8 cellular contexts compared by ENCODE assay signal in genomic region chr17:82520041-82520910, GRCh38. TPM values are rescaled to one million over a fixed set of nuclear protein-coding genes. Genes with fewer than 3 reads are reported as not detected.
DNase-seq lines count a peak whose midpoint lies in the region; ATAC-seq, FAIRE-seq and TF ChIP-seq lines count a peak whose summit lies in the region.

No MANE protein-coding gene starts in this region.

- no peak for FAIRE-seq in HepG2 (lab: Jason Lieb, UNC)

- POLR2A ChIA-PET in HepG2 (lab: Yijun Ruan, JAX): interaction anchor here (0.8 to 2.5 kb wide), 14 partner anchors 11 to 247 kb away, joined by 3 to 30 read pairs (median 6); partner anchors contain the start of genes CSNK1D and NARF

- peak overlapping the region; percentile 87 for H3K4me2 ChIP-seq in HepG2 (ENCODE audit: low read depth, low read length)

- H3K4me1 ChIP-seq in HepG2 (ENCODE audit: insufficient read depth, low read length): peaks cover 61% of the 10 kb centered on the region

- TF ChIP-seq EP300 in HepG2 (IDR thresholded peaks at IDR 0.05; ENCODE audit: low read depth in 2 of 2, low read length in 2 of 2): no peak
- no peak for TF ChIP-seq EP300 in HepG2 (CRISPR knock-in tag; IDR thresholded peaks at IDR 0.05; ENCODE audit: borderline replicate concordance)

- H3K9me3 Mint-ChIP-seq in central memory CD8-positive, alpha-beta T cell: no peaks in the 10 kb centered on the region

- H3K27ac Mint-ChIP-seq in central memory CD8-positive, alpha-beta T cell (ENCODE audit: low read depth): peak overlapping the region; percentile 86

- no peak for TF ChIP-seq RAD21 in HepG2 (CRISPR knock-in tag; IDR thresholded peaks at IDR 0.05)

- H3K9me3 ChIP-seq in HepG2 (ENCODE audit: low read length): no peaks in the 10 kb centered on the region

- CTCF ChIA-PET in HepG2 (lab: Yijun Ruan, JAX; ENCODE audit: low intra/inter-chr PET ratio, low total read pairs): no interaction called here

- peaks cover 28% of the 10 kb centered on the region for H3K4me1 Mint-ChIP-seq in central memory CD8-positive, alpha-beta T cell

- peaks cover 49% of the 10 kb centered on the region for H4K20me1 ChIP-seq in HepG2 (ENCODE audit: insufficient read depth, low read length)

- in situ Hi-C loops in HepG2 (cut with HindIII; ENCODE audit: extremely low pct_ligation_motif_present, low pct_unique_long_range_greater_than_20kb): no loop called here

- no TSS peak for BruUV-seq in HepG2 (replicated peaks; lab: Mats Ljungman, UMichigan)

- peak overlapping the region; percentile 86 for H3K4me3 Mint-ChIP-seq in central memory CD8-positive, alpha-beta T cell

- TF ChIP-seq CTCF in HepG2 (CRISPR knock-in tag; IDR thresholded peaks at IDR 0.05): no peak

- intact Hi-C loops in HepG2 (cut with micrococcal nuclease; ENCODE audit: unreplicated experiment): no loop called here

- DNase-seq in GF-D8 (lab: John Stamatoyannopoulos, UW) (peak; percentile 14), T1000 (lab: John Stamatoyannopoulos, UW) (peak; percentile 22), HepG2 (ENCODE audit: low spot score) (no peak), NCI-H1694 (lab: John Stamatoyannopoulos, UW) (no peak)
- DNase-seq in central memory CD8-positive, alpha-beta T cell (ENCODE audit: low spot score in 2 of 2): peak in 1 of 2 donors; percentile 23
- peak; percentile 24 for DNase-seq in stimulated activated CD8-positive, alpha-beta memory T cell treated with anti-CD3 and anti-CD28 coated beads, Interleukin-12 subunit alpha, Interleukin-12 subunit beta, amount 100 ng/mL, for 4 hours (ENCODE audit: low read depth)

- peaks cover 11% of the 10 kb centered on the region for H3K36me3 Mint-ChIP-seq in central memory CD8-positive, alpha-beta T cell (ENCODE audit: insufficient read depth)

- H3K36me3 ChIP-seq in HepG2 (replicated peaks in 1 of 2; ENCODE audit: control insufficient read depth in 1 of 2, insufficient read depth in 2 of 2, low read length in 2 of 2): peaks cover 0 to 2% of the 10 kb centered on the region in 2 experiments; a peak in 1 of 5 replicates

- H3K9ac ChIP-seq in HepG2 (ENCODE audit: insufficient read depth, low read depth, low read length): peak overlapping the region; percentile 97

- H3K27me3 ChIP-seq in HepG2 (ENCODE audit: control insufficient read depth in 1 of 2, insufficient read depth in 2 of 2, low read length in 2 of 2): no peaks in the 10 kb centered on the region; a peak in 1 of 5 replicates

- H3K27me3 Mint-ChIP-seq in central memory CD8-positive, alpha-beta T cell: no peaks in the 10 kb centered on the region

- peak overlapping the region; percentile 75 to 98 (median 87) for H3K4me3 ChIP-seq in HepG2 (replicated peaks in 1 of 3; ENCODE audit: insufficient read depth in 1 of 3, low read depth in 2 of 3, low read length in 3 of 3)

- no peak for TF ChIP-seq POLR2A in HepG2 (IDR thresholded peaks at IDR 0.05; ENCODE audit: insufficient read depth in 1 of 2, low read depth in 2 of 2, low read length in 2 of 2)

- H3K27ac ChIP-seq in HepG2 (ENCODE audit: extremely low read length, insufficient read depth, low read length): peak overlapping the region; percentile 72

- H3K79me2 ChIP-seq in HepG2 (ENCODE audit: insufficient read depth, low read length): peaks cover 52% of the 10 kb centered on the region

- WGBS in HepG2 (ENCODE audit: low lambda C conversion rate): 1% methylated on average over 25 of the region's 84 CpGs

- H2AFZ ChIP-seq in HepG2 (ENCODE audit: low read length): no peak overlapping the region

- peak; percentile 6 for ATAC-seq in HG02981 (IDR thresholded peaks at IDR 0.05; ENCODE audit: unreplicated experiment)
- no peak for ATAC-seq in central memory CD8-positive, alpha-beta T cell (replicated peaks; ENCODE audit: extremely low read depth, poor library complexity, severe bottlenecking)
- ATAC-seq in HepG2: peak; percentile 12
- no peak for ATAC-seq in HG02970 (IDR thresholded peaks at IDR 0.05; ENCODE audit: low FRiP score, unreplicated experiment)

TF ChIP-seq in HepG2, 621 proteins besides CTCF, POLR2A, EP300 and RAD21 (continues in another document):
- TF ChIP-seq CEBPB (IDR thresholded peaks at IDR 0.05; ENCODE audit: borderline replicate concordance, low read depth, low read length): no peak
- no peak for TF ChIP-seq BRD4 (CRISPR knock-in tag; IDR thresholded peaks at IDR 0.05)
- no peak for TF ChIP-seq ISX (CRISPR knock-in tag; conservative IDR thresholded peaks at IDR 0.05)
- no peak for TF ChIP-seq ZNF234 (CRISPR knock-in tag; conservative IDR thresholded peaks at IDR 0.05)
- no peak for TF ChIP-seq KLF6 (CRISPR knock-in tag; IDR thresholded peaks at IDR 0.05)
- no peak; the same call in 1 of the 2 replicates for TF ChIP-seq MXD1 (CRISPR knock-in tag; IDR thresholded peaks at IDR 0.05)
- TF ChIP-seq ELK4 (CRISPR knock-in tag; IDR thresholded peaks at IDR 0.05; ENCODE audit: borderline replicate concordance): no peak
- no peak for TF ChIP-seq ZNF724P (CRISPR knock-in tag; IDR thresholded peaks at IDR 0.05; ENCODE audit: borderline replicate concordance)
- TF ChIP-seq MIXL1 (CRISPR knock-in tag; IDR thresholded peaks at IDR 0.05): no peak
- no peak; the same call in 1 of the 2 replicates for TF ChIP-seq ESRRA (CRISPR knock-in tag; IDR thresholded peaks at IDR 0.05; ENCODE audit: low read depth)
- TF ChIP-seq ZNF576 (CRISPR knock-in tag; IDR thresholded peaks at IDR 0.05): no peak
- no peak for TF ChIP-seq XBP1 (CRISPR knock-in tag; IDR thresholded peaks at IDR 0.05)
- TF ChIP-seq ZFP82 (CRISPR knock-in tag; IDR thresholded peaks at IDR 0.05; ENCODE audit: borderline replicate concordance): 0 out of 2 replicates have a peak, but pooled peaks have one; percentile 23
- TF ChIP-seq ZNF34 (CRISPR knock-in tag; IDR thresholded peaks at IDR 0.05; ENCODE audit: borderline replicate concordance): no peak; the same call in 1 of the 2 replicates
- no peak for TF ChIP-seq NBN (conservative IDR thresholded peaks at IDR 0.05)
- TF ChIP-seq STAG1 (CRISPR knock-in tag; IDR thresholded peaks at IDR 0.05): no peak
- TF ChIP-seq NFYC (CRISPR knock-in tag; IDR thresholded peaks at IDR 0.05): no peak
- TF ChIP-seq ZNF232 (CRISPR knock-in tag; IDR thresholded peaks at IDR 0.05; ENCODE audit: borderline replicate concordance): no peak

RNA-seq across cellular contexts. Expression of gene FOXK2, which starts 0.7 kb away (rescaled TPM):
- total RNA-seq in HepG2 (2016; rRNA removed; fragmentation: Illumina TruSeq; extraction: Trizol): 47.7 and 67.2 TPM in 2 replicates
- total RNA-seq in HepG2 (2016; cell fraction: cytosol; rRNA removed; fragmentation: Illumina TruSeq; extraction: Trizol; ENCODE audit: low read depth): 118 and 125 TPM in 2 replicates
- total RNA-seq in HepG2 (2016; cell fraction: insoluble cytoplasmic fraction; rRNA removed; fragmentation: Illumina TruSeq; extraction: Trizol): 39.3 and 64.3 TPM in 2 replicates
- total RNA-seq in HepG2 (2016; cell fraction: membrane; rRNA removed; fragmentation: Illumina TruSeq; extraction: Trizol): 103 and 104 TPM in 2 replicates
- total RNA-seq in HepG2 (2016; cell fraction: nucleus; rRNA removed; fragmentation: Illumina TruSeq; extraction: Trizol): 38.8 and 51.8 TPM in 2 replicates
- polyA plus RNA-seq in HepG2 (2011; rRNA removed): 67.1 and 73.1 TPM in 2 replicates
- polyA plus RNA-seq in HepG2 (2011; cell fraction: cytosol; rRNA removed): 53.2 and 56.1 TPM in 2 replicates
- polyA plus RNA-seq in HepG2 (2011; cell fraction: nucleus; rRNA removed): 50.7 and 52.2 TPM in 2 replicates
- 78.2 and 88.0 TPM in 2 replicates for polyA plus RNA-seq in HepG2 (2012)
- 38.6 and 41.3 TPM in 2 replicates for polyA plus RNA-seq in HepG2 (2016; cell fraction: cytosol; fragmentation: Illumina TruSeq; extraction: Trizol; ENCODE audit: low read depth)
- polyA plus RNA-seq in HepG2 (2016; cell fraction: insoluble cytoplasmic fraction; fragmentation: Illumina TruSeq; extraction: Trizol; ENCODE audit: low read depth): 59.9 and 75.2 TPM in 2 replicates
- 80.8 and 99.2 TPM in 2 replicates for polyA plus RNA-seq in HepG2 (2016; cell fraction: membrane; fragmentation: Illumina TruSeq; extraction: Trizol; ENCODE audit: low read depth)
- 80.4 and 81.2 TPM in 2 replicates for polyA plus RNA-seq in HepG2 (2016; cell fraction: nucleus; fragmentation: Illumina TruSeq; extraction: Trizol; ENCODE audit: insufficient read depth, low read depth)
- 83.4 and 116 TPM in 2 replicates for polyA minus RNA-seq in HepG2 (2011; rRNA and poly(A)+ RNA removed; ENCODE audit: low replicate concordance)
- polyA minus RNA-seq in HepG2 (2011; cell fraction: cytosol; rRNA and poly(A)+ RNA removed): 74.6 and 79.0 TPM in 2 replicates
- polyA minus RNA-seq in HepG2 (2011; cell fraction: nucleus; rRNA and poly(A)+ RNA removed): 55.5 and 74.1 TPM in 2 replicates

Comparison
In these comparisons a context has a peak if more than half of its experiments do, and no peak if none do; other contexts are left out.
1. DNase-seq: peak in GF-D8 (single experiment), T1000 (single experiment) and stimulated activated CD8-positive, alpha-beta memory T cell treated with anti-CD3 and anti-CD28 coated beads, Interleukin-12 subunit alpha, Interleukin-12 subunit beta, amount 100 ng/mL, for 4 hours (single experiment); none in HepG2 (single experiment) and NCI-H1694 (single experiment).
2. ATAC-seq: peak in HG02981 (single experiment) and HepG2 (single experiment); none in central memory CD8-positive, alpha-beta T cell (single experiment) and HG02970 (single experiment).